In the genomic region with DNA sequence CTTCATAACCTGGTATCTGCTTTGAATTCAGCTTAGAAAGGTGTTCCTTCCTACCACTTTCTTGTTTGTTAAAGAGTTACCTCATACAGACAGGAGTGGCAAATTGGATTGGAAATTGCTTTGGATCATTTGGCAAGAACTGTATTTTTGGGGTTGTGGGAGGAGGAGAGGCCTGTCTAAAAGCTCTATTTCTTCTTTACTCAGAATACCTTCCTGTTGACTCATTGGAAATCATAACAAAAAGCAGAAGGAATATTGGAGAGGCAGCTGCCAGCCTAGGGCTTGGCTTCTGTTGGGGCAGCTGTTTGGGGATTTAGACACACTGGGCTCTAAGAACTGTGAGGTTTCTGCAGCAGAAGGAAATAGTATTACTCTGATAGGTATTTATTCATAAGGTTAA, we compare ENCODE assay signal across 8 cellular contexts. TPM values are rescaled to one million over a fixed set of nuclear protein-coding genes. Genes with fewer than 3 reads are reported as not detected.
DNase-seq lines count a peak whose midpoint lies in the region; ATAC-seq and TF ChIP-seq lines count a peak whose summit lies in the region.

No MANE protein-coding gene starts in this region.

- H3K36me3 Mint-ChIP-seq in activated T-cell treated with anti-CD3 and anti-CD28 coated beads, Interleukin-2, amount 50 U/mL, for 24 hours (ENCODE audit: low read depth), result peaks cover 26% of the 10 kb centered on the region

- H3K4me3 Mint-ChIP-seq in activated T-cell treated with anti-CD3 and anti-CD28 coated beads, Interleukin-2, amount 50 U/mL, for 24 hours, result peak overlapping the region; percentile 37

- H3K27ac Mint-ChIP-seq in activated T-cell treated with anti-CD3 and anti-CD28 coated beads, Interleukin-2, amount 50 U/mL, for 24 hours, result peak overlapping the region; percentile 97

- H3K4me3 ChIP-seq in Peyer's patch (no peak overlapping the region), dorsolateral prefrontal cortex (no peak overlapping the region), muscle layer of duodenum (ENCODE audit: low read depth in 1 of 2, low read length in 2 of 2) (peak overlapping the region in 1 of 2 donors; percentile 9)

- intact Hi-C loops in dorsolateral prefrontal cortex (cut with DNase I), result no loop called here

- H3K27ac ChIP-seq in Peyer's patch (peak overlapping the region; percentile 66 to 86 (median 80)), dorsolateral prefrontal cortex (peak overlapping the region in 56 of 59 donors; percentile 2 to 91 (median 72)), muscle layer of duodenum (ENCODE audit: low read length) (peak overlapping the region; percentile 97)

- peaks cover 80% of the 10 kb centered on the region for H3K4me1 Mint-ChIP-seq in activated T-cell treated with anti-CD3 and anti-CD28 coated beads, Interleukin-2, amount 50 U/mL, for 24 hours (ENCODE audit: low read depth)

- no peaks in the 10 kb centered on the region for H3K9me3 Mint-ChIP-seq in activated T-cell treated with anti-CD3 and anti-CD28 coated beads, Interleukin-2, amount 50 U/mL, for 24 hours

- DNase-seq in activated T-cell treated with anti-CD3 and anti-CD28 coated beads, Interleukin-2, amount 50 U/mL, for 24 hours, result no peak
- no peak for DNase-seq in activated T-cell treated with anti-CD3 and anti-CD28 coated beads, Interleukin-2, amount 50 U/mL, for 48 hours
- DNase-seq in Peyer's patch (no peak), dorsolateral prefrontal cortex (no peak), UCSD-AML1 (lab: John Stamatoyannopoulos, UW; ENCODE audit: unreplicated experiment) (no peak)

- H3K27me3 ChIP-seq in Peyer's patch, result no peaks in the 10 kb centered on the region
- no peaks in the 10 kb centered on the region for H3K27me3 ChIP-seq in dorsolateral prefrontal cortex
- H3K27me3 ChIP-seq in muscle layer of duodenum (ENCODE audit: low read depth, low read length), result no peaks in the 10 kb centered on the region

- H3K9me3 ChIP-seq in Peyer's patch (no peaks in the 10 kb centered on the region), muscle layer of duodenum (ENCODE audit: control insufficient read depth in 1 of 2, low read length in 2 of 2) (no peaks in the 10 kb centered on the region)

- TF ChIP-seq POLR2A in Peyer's patch (IDR thresholded peaks at IDR 0.05), result no peak

- H3K4me1 ChIP-seq in Peyer's patch (peaks cover 0 to 49% (median 11%) of the 10 kb centered on the region in 4 donors), muscle layer of duodenum (ENCODE audit: control insufficient read depth in 1 of 2, insufficient read depth in 2 of 2, low read length in 2 of 2) (peaks cover 33 to 58% of the 10 kb centered on the region in 2 donors)

- H3K27me3 Mint-ChIP-seq in activated T-cell treated with anti-CD3 and anti-CD28 coated beads, Interleukin-2, amount 50 U/mL, for 24 hours, result no peaks in the 10 kb centered on the region

- TF ChIP-seq CTCF in Peyer's patch (IDR thresholded peaks at IDR 0.05), result no peak
- TF ChIP-seq CTCF in dorsolateral prefrontal cortex (IDR thresholded peaks at IDR 0.05 in 54 of 56, conservative IDR thresholded peaks at IDR 0.05 in 2 of 56; ENCODE audit: low read depth in 1 of 56, partially characterized antibody in 56 of 56), result no peak

- ATAC-seq in GM19023 (IDR thresholded peaks at IDR 0.05; ENCODE audit: unreplicated experiment) (no peak), GM19351 (IDR thresholded peaks at IDR 0.05; ENCODE audit: unreplicated experiment) (no peak)

- H3K36me3 ChIP-seq in Peyer's patch (no peaks in the 10 kb centered on the region), muscle layer of duodenum (ENCODE audit: control insufficient read depth in 1 of 2, insufficient read depth in 2 of 2, low read length in 2 of 2) (peaks cover 0 to 6% of the 10 kb centered on the region in 2 donors)

RNA-seq across cellular contexts. Expression of gene IQGAP1, which starts 14.2 kb away (rescaled TPM):
- total RNA-seq in Peyer's patch, result 100 to 1,000 TPM; 162 to 334 (median 168) TPM
- 100 to 1,000 TPM in 44 of 120 experiments, 10 to 100 TPM in 76; 41.1 to 286 (median 89.8) TPM for total RNA-seq in dorsolateral prefrontal cortex

RNA-seq across cellular contexts. Expression of gene ZNF774, which starts 50.1 kb away (rescaled TPM):
- total RNA-seq in Peyer's patch, result 10 to 100 TPM in 1 of 4 donors, 1 to 10 TPM in 3; 4.0 to 11.7 (median 8.7) TPM
- 10 to 100 TPM; 10.6 to 38.4 (median 20.8) TPM for total RNA-seq in dorsolateral prefrontal cortex
